Comparison of ENCODE assay signal across 8 cellular contexts in genomic region chrX:153609917-153610833, GRCh38. TPM values are rescaled to one million over a fixed set of nuclear protein-coding genes. Genes with fewer than 3 reads are reported as not detected.
A peak's percentile ranks its signal among the peaks of the same experiment; 100 is the strongest.
DNase-seq lines count a peak whose midpoint lies in the region; ATAC-seq and TF ChIP-seq lines count a peak whose summit lies in the region.

No MANE protein-coding gene starts in this region.

- no peaks in the 10 kb centered on the region for H3K36me3 Mint-ChIP-seq in endothelial cell (ENCODE audit: low read depth, unreplicated experiment)

- H3K27me3 ChIP-seq in DND-41 (ENCODE audit: insufficient read depth, low read length, poor library complexity) (no peaks in the 10 kb centered on the region), mononuclear cell (ENCODE audit: insufficient read depth, low read length) (no peaks in the 10 kb centered on the region)

- no peaks in the 10 kb centered on the region for H3K4me1 ChIP-seq in DND-41 (ENCODE audit: insufficient read depth, low read length)
- H3K4me1 ChIP-seq in mononuclear cell (ENCODE audit: insufficient read depth, low read length): peaks cover 6% of the 10 kb centered on the region

- H3K4me1 Mint-ChIP-seq in endothelial cell (ENCODE audit: unreplicated experiment): peaks cover 3% of the 10 kb centered on the region

- H3K27ac ChIP-seq in DND-41 (ENCODE audit: low read length): no peak overlapping the region

- no peaks in the 10 kb centered on the region for H3K79me2 ChIP-seq in DND-41 (ENCODE audit: insufficient read depth, low read length)

- H2AFZ ChIP-seq in DND-41 (ENCODE audit: low read depth, low read length): no peak overlapping the region

- H3K9ac ChIP-seq in DND-41 (ENCODE audit: low read depth, low read length): no peak overlapping the region

- H3K4me3 Mint-ChIP-seq in endothelial cell (ENCODE audit: unreplicated experiment): no peak overlapping the region

- no peaks in the 10 kb centered on the region for H3K9me3 ChIP-seq in DND-41 (ENCODE audit: insufficient read depth, low read length, severe bottlenecking)
- no peaks in the 10 kb centered on the region for H3K9me3 ChIP-seq in mononuclear cell (ENCODE audit: low read depth, low read length)

- H3K27ac Mint-ChIP-seq in endothelial cell (ENCODE audit: unreplicated experiment): no peak overlapping the region

- TF ChIP-seq CTCF in DND-41 (IDR thresholded peaks at IDR 0.05; ENCODE audit: borderline replicate concordance, extremely low read depth, low read length, poor library complexity, severe bottlenecking) (peak; percentile 58), endothelial cell (IDR thresholded peaks at IDR 0.05; ENCODE audit: unreplicated experiment) (peak; percentile 70)

- no peaks in the 10 kb centered on the region for H3K9me3 Mint-ChIP-seq in endothelial cell (ENCODE audit: unreplicated experiment)

- no peaks in the 10 kb centered on the region for H3K36me3 ChIP-seq in DND-41 (ENCODE audit: insufficient read depth, low read length)

- H3K4me2 ChIP-seq in DND-41 (ENCODE audit: insufficient read depth, low read length): no peak overlapping the region

- peak; percentile 53 for DNase-seq in DND-41
- DNase-seq in NCI-H526 treated with DMSO at 0.1 percent for 48 hours (lab: John Stamatoyannopoulos, UW): peak; percentile 9
- peak; percentile 71 for DNase-seq in activated T-cell treated with anti-CD3 and anti-CD28 coated beads for 1 hour (ENCODE audit: low read depth)
- DNase-seq in endothelial cell (ENCODE audit: low spot score): peak; percentile 79
- peak; percentile 55 to 62 for DNase-seq in stimulated activated CD8-positive, alpha-beta memory T cell treated with anti-CD3 and anti-CD28 coated beads, Interleukin-2, amount 100 ng/mL, for 48 hours (ENCODE audit: low read depth in 2 of 2)
- DNase-seq in NOMO-1 treated with DMSO at 0.1 percent for 48 hours (lab: John Stamatoyannopoulos, UW; ENCODE audit: unreplicated experiment): no peak

- H3K27me3 Mint-ChIP-seq in endothelial cell (ENCODE audit: unreplicated experiment): peaks cover 17% of the 10 kb centered on the region

- H4K20me1 ChIP-seq in DND-41 (ENCODE audit: insufficient read depth, low read length): no peaks in the 10 kb centered on the region

- ATAC-seq in DND-41 (ENCODE audit: insufficient read depth, low read depth) (peak; percentile 80), HG02798 (IDR thresholded peaks at IDR 0.05; ENCODE audit: poor library complexity, unreplicated experiment) (peak; percentile 69)

- no peak overlapping the region for H3K4me3 ChIP-seq in DND-41 (ENCODE audit: low read depth in 1 of 2, low read length in 2 of 2)
- peak overlapping the region; percentile 20 for H3K4me3 ChIP-seq in mononuclear cell (ENCODE audit: low read length)

RNA-seq across cellular contexts. Expression of gene CCNQ, which starts 11.2 kb away (rescaled TPM):
- total RNA-seq in endothelial cell (ENCODE audit: unreplicated experiment): 15.3 TPM
- 12.0 TPM for total RNA-seq in mononuclear cell

RNA-seq across cellular contexts. Expression of gene DUSP9, which starts 36.8 kb away (rescaled TPM):
- total RNA-seq in endothelial cell (ENCODE audit: unreplicated experiment) (not detected), mononuclear cell (not detected)
